20 cellular contexts compared by ENCODE assay signal in the genomic region with DNA sequence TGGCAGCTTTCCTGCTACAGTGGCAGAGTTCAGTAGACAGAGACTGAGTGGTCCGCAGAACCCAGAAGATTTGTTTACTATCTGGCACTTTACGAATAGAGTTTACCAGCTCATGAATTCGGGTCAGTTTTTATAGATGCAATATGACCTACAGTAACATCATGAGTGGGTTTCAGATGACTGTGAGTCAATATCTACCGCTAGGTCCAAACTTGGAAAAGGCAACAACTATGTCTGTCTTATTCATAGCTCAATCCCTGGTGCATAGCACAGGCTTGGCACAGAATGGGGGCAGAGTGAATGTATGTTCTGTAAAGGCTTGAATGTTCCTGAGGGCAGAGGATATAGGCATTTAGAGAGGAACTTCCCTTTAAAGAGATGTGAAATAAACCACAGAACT.
DNase-seq lines count a peak whose midpoint lies in the region; ATAC-seq and TF ChIP-seq lines count a peak whose summit lies in the region.
"Had no signal": no experiment of that assay in that cellular context is flagged by ENCODE, and none has a peak within 500 bp of the region (broad histone marks: within the 10 kb centered on the region; RNA-seq: fewer than 3 reads in every experiment).

No MANE protein-coding gene starts in this region.

- DNase-seq in HCEC 1CT: peak; percentile 7
- peak; percentile 90 for DNase-seq in NCI-H1092 treated with DMSO at 0.1 percent for 48 hours (lab: John Stamatoyannopoulos, UW)
- DNase-seq in SK-MEL-5 (ENCODE audit: low read depth, low spot score): peak; percentile 36
- DNase-seq in stromal cell of bone marrow (ENCODE audit: low read depth): peak; percentile 25
- no peak for DNase-seq in heart right ventricle
- no peak for DNase-seq in ecto neural progenitor cell (ENCODE audit: low spot score)
- DNase-seq in GM13977 (ENCODE audit: low spot score): no peak
- DNase-seq: CD8-positive, alpha-beta T cell; DMS79; NCI-H1105 treated with DMSO at 0.1 percent for 48 hours; NCI-H187; NCI-H2171 treated with DMSO at 0.1 percent for 48 hours; NCI-H446 treated with DMSO at 0.1 percent for 48 hours; NCI-H69; NK-92 treated with Interleukin-12 subunit alpha and Interleukin-12 subunit beta, amount 100 ng/mL, for 24 hours; Right ventricle myocardium superior; T-cell had no signal

- ATAC-seq in heart right ventricle: no peak
- ATAC-seq: CD8-positive, alpha-beta T cell; SK-N-SH treated with all-trans-retinoic acid at 6 μM for 48 hours; T-cell had no signal

- H3K4me3 ChIP-seq in heart right ventricle: no peak overlapping the region
- H3K4me3 ChIP-seq: BLaER1 treated with 17β-estradiol and CSF1 and Interleukin-3, amounts not matched to agents 10 nM and 100 nM had no signal

- in situ Hi-C loops in SK-MEL-5 (cut with HindIII; ENCODE audit: low pct_unique_long_range_greater_than_20kb, low sequenced_read_pairs): no loop called here
- in situ Hi-C loops in GM13977 (cut with MboI; ENCODE audit: low pct_unique_long_range_greater_than_20kb, low sequenced_read_pairs, unreplicated experiment): no loop called here

- intact Hi-C loops in heart right ventricle (cut with DNase I): no loop called here

- no peaks in the 10 kb centered on the region for H3K27me3 ChIP-seq in heart right ventricle
- H3K27me3 ChIP-seq: BLaER1 treated with 17β-estradiol and CSF1 and Interleukin-3, amounts not matched to agents 10 nM and 100 nM had no signal

- no peak overlapping the region for H3K27ac ChIP-seq in heart right ventricle
- H3K27ac ChIP-seq: BLaER1 treated with 17β-estradiol and CSF1 and Interleukin-3, amounts not matched to agents 10 nM and 100 nM; KMS-11 had no signal

- WGBS in heart right ventricle, 2 donors: 94 to 97% methylated on average over 4 of the region's 4 CpGs

- peaks cover 0 to 14% (median 9%) of the 10 kb centered on the region in 9 donors for H3K4me1 ChIP-seq in heart right ventricle

- H3K36me3 ChIP-seq in heart right ventricle: no peaks in the 10 kb centered on the region
- H3K36me3 ChIP-seq: BLaER1 treated with 17β-estradiol and CSF1 and Interleukin-3, amounts not matched to agents 10 nM and 100 nM had no signal

- H3K9me3 ChIP-seq in heart right ventricle: no peaks in the 10 kb centered on the region

- no peak for TF ChIP-seq CTCF in heart right ventricle (IDR thresholded peaks at IDR 0.05)
- TF ChIP-seq CTCF in GM13977 (IDR thresholded peaks at IDR 0.05; ENCODE audit: extremely low read depth, insufficient read depth, missing control alignments): no peak

Comparison
In these comparisons a context has a peak if more than half of its experiments do, and no peak if none do; other contexts are left out.
1. DNase-seq: peak in HCEC 1CT (single experiment), NCI-H1092 treated with DMSO at 0.1 percent for 48 hours (single experiment), SK-MEL-5 (single experiment) and stromal cell of bone marrow (single experiment); none in heart right ventricle (0 of 2), ecto neural progenitor cell (single experiment) and GM13977 (single experiment).